17 cellular contexts compared by ENCODE assay signal in genomic region chr4:145231906-145232700, GRCh38. TPM values are rescaled to one million over a fixed set of nuclear protein-coding genes. Genes with fewer than 3 reads are reported as not detected.
A peak's percentile ranks its signal among the peaks of the same experiment; 100 is the strongest.
DNase-seq lines count a peak whose midpoint lies in the region; TF ChIP-seq lines count a peak whose summit lies in the region.
"Had no signal": no experiment of that assay in that cellular context is flagged by ENCODE, and none has a peak within 500 bp of the region (broad histone marks: within the 10 kb centered on the region; RNA-seq: fewer than 3 reads in every experiment).

No MANE protein-coding gene starts in this region.

- H3K4me2 ChIP-seq in mesendoderm (ENCODE audit: low read length): no peak overlapping the region
- H3K4me2 ChIP-seq: neural progenitor cell had no signal

- in situ Hi-C loops in GM13977 (cut with MboI; ENCODE audit: low pct_unique_long_range_greater_than_20kb, low sequenced_read_pairs, unreplicated experiment): loop anchor here (25.0 kb wide), 1 partner anchor 330 kb away; no protein-coding TSS in a partner anchor

- H3K4me1 ChIP-seq in left ventricle myocardium inferior (no peaks in the 10 kb centered on the region), mesendoderm (ENCODE audit: control insufficient read depth, low read depth, low read length) (no peaks in the 10 kb centered on the region)
- H3K4me1 ChIP-seq: colonic mucosa, neural progenitor cell had no signal

- no peak overlapping the region for H4K8ac ChIP-seq in mesendoderm (ENCODE audit: low read depth, low read length)

- H3K27ac ChIP-seq in left ventricle myocardium inferior (replicated peaks): no peak overlapping the region
- H3K27ac ChIP-seq in mesendoderm (ENCODE audit: low read depth, low read length): no peak overlapping the region
- H3K27ac ChIP-seq: colonic mucosa, neural progenitor cell had no signal

- H3K4me3 ChIP-seq in AG10803 (ENCODE audit: low read length): no peak overlapping the region
- no peak overlapping the region for H3K4me3 ChIP-seq in cardiac fibroblast (replicated peaks in 1 of 2; ENCODE audit: low read depth in 2 of 2, low read length in 2 of 2)
- H3K4me3 ChIP-seq in left ventricle myocardium inferior: no peak overlapping the region
- no peak overlapping the region for H3K4me3 ChIP-seq in mesendoderm (ENCODE audit: low read length)
- H3K4me3 ChIP-seq: colonic mucosa, neural progenitor cell had no signal

- H3K23ac ChIP-seq in mesendoderm (ENCODE audit: low read length): no peak overlapping the region

- H2BK5ac ChIP-seq in mesendoderm (ENCODE audit: low read length): no peak overlapping the region

- H2AK5ac ChIP-seq in mesendoderm (ENCODE audit: low read length): no peak overlapping the region

- no peak overlapping the region for H3K18ac ChIP-seq in mesendoderm (ENCODE audit: low read length)

- H3K36me3 ChIP-seq in left ventricle myocardium inferior (no peaks in the 10 kb centered on the region), mesendoderm (ENCODE audit: control insufficient read depth, insufficient read depth, low read length) (no peaks in the 10 kb centered on the region)
- H3K36me3 ChIP-seq: colonic mucosa, neural progenitor cell had no signal

- H3K27me3 ChIP-seq in left ventricle myocardium inferior (ENCODE audit: low read depth) (no peaks in the 10 kb centered on the region), mesendoderm (ENCODE audit: insufficient read depth, low read length, poor library complexity) (no peaks in the 10 kb centered on the region)
- H3K27me3 ChIP-seq: colonic mucosa, neural progenitor cell had no signal

- H3K9me3 ChIP-seq in left ventricle myocardium inferior (replicated peaks): peaks cover 6% of the 10 kb centered on the region
- H3K9me3 ChIP-seq: colonic mucosa had no signal

- H3K79me2 ChIP-seq in mesendoderm (ENCODE audit: control insufficient read depth, insufficient read depth, low read length): no peaks in the 10 kb centered on the region

- peak; percentile 77 for DNase-seq in AG10803 (ENCODE audit: low read depth)
- DNase-seq in NCI-H69 (lab: John Stamatoyannopoulos, UW): peak; percentile 1
- DNase-seq in cardiac fibroblast (ENCODE audit: low read depth in 2 of 2): peak; percentile 62 to 64
- DNase-seq in iris pigment epithelial cell (ENCODE audit: low read depth): peak; percentile 67
- no peak for DNase-seq in GM13977 (ENCODE audit: low spot score)
- DNase-seq in NCI-H1436 treated with DMSO at 0.1 percent for 48 hours (lab: John Stamatoyannopoulos, UW): no peak
- no peak for DNase-seq in left ventricle myocardium inferior
- no peak for DNase-seq in mesendoderm
- DNase-seq: activated gamma-delta T cell; CD8-positive, alpha-beta memory T cell; colonic mucosa; left colon; NCI-H146; NCI-H2171 treated with DMSO at 0.1 percent for 48 hours; SHP77 treated with DMSO at 0.1 percent for 48 hours; T-helper 17 cell had no signal

- H3K4ac ChIP-seq in mesendoderm (ENCODE audit: low read depth, low read length): no peak overlapping the region

- H3K9ac ChIP-seq in mesendoderm (ENCODE audit: low read length): no peak overlapping the region
- H3K9ac ChIP-seq: neural progenitor cell had no signal

- TF ChIP-seq CTCF in AG10803 (conservative IDR thresholded peaks at IDR 0.05; ENCODE audit: low read length) (no peak), cardiac fibroblast (IDR thresholded peaks at IDR 0.05; ENCODE audit: low read depth, low read length) (no peak), GM13977 (IDR thresholded peaks at IDR 0.05; ENCODE audit: extremely low read depth, insufficient read depth, missing control alignments) (no peak), left ventricle myocardium inferior (IDR thresholded peaks at IDR 0.05; ENCODE audit: borderline replicate concordance) (no peak)

- intact Hi-C loops in left ventricle myocardium inferior (cut with micrococcal nuclease): loop anchor here (5.0 kb wide), 2 partner anchors 325 to 375 kb away; no protein-coding TSS in a partner anchor

- H4K5ac ChIP-seq in mesendoderm (ENCODE audit: low read length): no peak overlapping the region

- H3K79me1 ChIP-seq in mesendoderm (ENCODE audit: low read length): no peaks in the 10 kb centered on the region

- no peak overlapping the region for H2BK120ac ChIP-seq in mesendoderm (ENCODE audit: low read depth, low read length)

- H2BK15ac ChIP-seq in mesendoderm (replicated peaks; ENCODE audit: low read depth): no peak overlapping the region

- H3K56ac ChIP-seq in mesendoderm (ENCODE audit: low read length): no peak overlapping the region

- no CpG with 5 or more reads among the region's 8 CpGs for WGBS in mesendoderm (ENCODE audit: extremely low coverage, insufficient coverage, low lambda C conversion rate)

RNA-seq across cellular contexts. Expression of gene OTUD4, which starts 51.7 kb away (rescaled TPM):
- total RNA-seq in left ventricle myocardium inferior: 37.6 TPM
- polyA plus RNA-seq in mesendoderm (2013, experiment 1 of 2): 33.7 TPM
- 33.9 TPM for polyA plus RNA-seq in mesendoderm (2013, experiment 2 of 2)

Comparison
In these comparisons a context has a peak if more than half of its experiments do, and no peak if none do; other contexts are left out.
1. DNase-seq: peak in AG10803 (single experiment), NCI-H69 (single experiment), cardiac fibroblast (2 of 2) and iris pigment epithelial cell (single experiment); none in GM13977 (single experiment), NCI-H1436 treated with DMSO at 0.1 percent for 48 hours (single experiment), left ventricle myocardium inferior (single experiment) and mesendoderm (single experiment).